ENCODE assay signal across 8 cellular contexts in the genomic region with DNA sequence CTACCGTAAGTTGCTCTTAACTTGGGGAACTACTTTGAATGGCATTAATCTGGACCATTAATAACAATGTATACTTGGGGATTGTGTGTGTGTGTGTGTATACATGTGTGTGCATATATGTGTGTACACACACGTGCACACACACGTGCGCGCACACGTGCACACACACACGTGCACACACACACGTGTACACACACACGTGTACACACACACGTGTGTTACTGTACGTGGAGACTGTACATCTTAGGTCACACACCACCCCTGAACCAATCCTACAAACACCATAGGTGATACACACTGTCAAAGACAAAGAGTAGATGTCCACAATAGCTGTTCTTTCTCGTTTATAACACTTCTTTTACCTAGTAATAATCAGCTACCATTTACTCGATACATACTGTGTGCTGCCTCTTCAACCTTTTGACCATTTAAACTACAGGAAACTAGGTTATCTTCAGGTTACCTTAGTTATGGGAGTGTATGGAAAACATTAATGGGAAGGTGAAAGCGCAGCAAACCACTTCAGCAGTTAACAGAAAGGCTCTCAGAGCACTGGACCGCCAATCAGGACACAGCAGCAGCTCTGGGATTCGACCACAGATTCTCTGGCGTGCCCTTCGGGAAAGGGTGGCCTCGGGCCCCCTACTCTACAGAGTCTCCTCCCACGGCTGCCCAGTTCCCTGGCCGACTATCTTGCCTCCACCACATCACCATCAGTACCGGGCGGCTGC. TPM values are rescaled to one million over a fixed set of nuclear protein-coding genes. Genes with fewer than 3 reads are reported as not detected.
A peak's percentile ranks its signal among the peaks of the same experiment; 100 is the strongest.
DNase-seq lines count a peak whose midpoint lies in the region; ATAC-seq, FAIRE-seq and TF ChIP-seq lines count a peak whose summit lies in the region.

No MANE protein-coding gene starts in this region.

- ATAC-seq in K562 (no peak), lung (ENCODE audit: insufficient read depth, low FRiP score) (no peak), HG02759 (IDR thresholded peaks at IDR 0.05; ENCODE audit: unreplicated experiment) (no peak)

- CTCF ChIA-PET in K562 (lab: Yijun Ruan, JAX; ENCODE audit: low intra/inter-chr PET ratio) = no interaction called here

- no peaks in the 10 kb centered on the region for H3K9me1 ChIP-seq in K562 (ENCODE audit: control insufficient read depth, insufficient read depth, low read length)

- no TSS peak for BruUV-seq in K562 (replicated peaks; lab: Mats Ljungman, UMichigan)

- 0 out of 2 replicates have a peak overlapping the region, but pooled peaks have one; percentile 32 for H3K27ac ChIP-seq in KMS-11
- peak overlapping the region; percentile 74; the same call in 2 of the 3 replicates for H3K27ac ChIP-seq in K562 (ENCODE audit: extremely low read depth, low read depth, low read length)
- H3K27ac ChIP-seq in lung (ENCODE audit: low read depth in 1 of 2, low read length in 1 of 2) = peak overlapping the region; percentile 77 to 93
- H3K27ac ChIP-seq in uterus = peak overlapping the region; percentile 81 to 87

- POLR2A ChIA-PET in K562 (lab: Yijun Ruan, JAX) = interaction anchor here (0.6 to 1.5 kb wide), 6 partner anchors 10 to 146 kb away, joined by 3 to 5 read pairs (median 4); no protein-coding TSS in a partner anchor

- no peak for TF ChIP-seq RAD21 in K562 (CRISPR knock-in tag; conservative IDR thresholded peaks at IDR 0.05 in 1 of 2, IDR thresholded peaks at IDR 0.05 in 1 of 2)

- H3K4me3 ChIP-seq in KMS-11 (IDR thresholded peaks at IDR 0.05; ENCODE audit: insufficient read depth, low read depth, low read length) (no peak overlapping the region), K562 (peak overlapping the region; percentile 92), lung (peak overlapping the region; percentile 82), uterus (peak overlapping the region; percentile 72 to 84)

- intact Hi-C loops in K562 (cut with micrococcal nuclease) = loop anchor here (10.0 kb wide), 1 partner anchor 93 kb away; no protein-coding TSS in a partner anchor
- intact Hi-C loops in uterus (cut with DNase I; ENCODE audit: low total_unique reads) = no loop called here

- FAIRE-seq in K562 (lab: Jason Lieb, UNC) = no peak

- H3K9me3 ChIP-seq in K562 (replicated peaks; ENCODE audit: control insufficient read depth, insufficient read depth, low read depth, low read length) = no peaks in the 10 kb centered on the region; the same call in 1 of the 2 replicates
- no peaks in the 10 kb centered on the region for H3K9me3 ChIP-seq in lung (ENCODE audit: control insufficient read depth in 2 of 2, insufficient read depth in 1 of 2, low read length in 1 of 2)
- no peaks in the 10 kb centered on the region for H3K9me3 ChIP-seq in uterus

- DNase-seq in DMS53 treated with DMSO at 0.1 percent for 48 hours (lab: John Stamatoyannopoulos, UW; ENCODE audit: unreplicated experiment) (peak; percentile 65), K562 (ENCODE audit: extremely low read depth in 1 of 4, low spot score in 3 of 4) (peak in 1 of 4 experiments; percentile 30), lung (ENCODE audit: low spot score) (peak; percentile 39), uterus (no peak), T-helper 9 cell (no peak), NCI-H2107 (lab: John Stamatoyannopoulos, UW) (no peak)

- H3K79me2 ChIP-seq in KMS-11 (ENCODE audit: insufficient read depth, low read depth) (no peaks in the 10 kb centered on the region; the same call in 1 of the 2 replicates), K562 (ENCODE audit: control insufficient read depth, insufficient read depth, low read length) (peaks cover 23% of the 10 kb centered on the region)

- no peak for TF ChIP-seq POLR2A in K562 (conservative IDR thresholded peaks at IDR 0.05)
- TF ChIP-seq POLR2A in uterus (IDR thresholded peaks at IDR 0.05) = no peak

- H3K4me2 ChIP-seq in KMS-11 (peak overlapping the region; percentile 68; the same call in 1 of the 2 replicates), K562 (ENCODE audit: insufficient read depth, low read length) (peak overlapping the region; percentile 96)

- H4K20me1 ChIP-seq in KMS-11 (ENCODE audit: insufficient read depth) = no peaks in the 10 kb centered on the region
- H4K20me1 ChIP-seq in K562 (replicated peaks; ENCODE audit: control insufficient read depth, insufficient read depth, low read length) = 0 out of 2 replicates have a peak, but pooled peaks cover 3% of the 10 kb centered on the region

- in situ Hi-C loops in K562 (cut with MboI) = no loop called here

- TF ChIP-seq CTCF in KMS-11 (conservative IDR thresholded peaks at IDR 0.05; ENCODE audit: low read depth, low read length) (no peak), K562 (IDR thresholded peaks at IDR 0.05 in 2 of 3, conservative IDR thresholded peaks at IDR 0.05 in 1 of 3; ENCODE audit: insufficient read depth in 2 of 3, low read depth in 1 of 3, low read length in 3 of 3) (no peak), lung (IDR thresholded peaks at IDR 0.05; ENCODE audit: control extremely low read depth, extremely low read depth) (no peak), uterus (IDR thresholded peaks at IDR 0.05) (no peak)

- H3K9ac ChIP-seq in KMS-11 (peak overlapping the region; percentile 70; the same call in 1 of the 2 replicates), K562 (ENCODE audit: insufficient read depth in 1 of 2, low read depth in 2 of 2, low read length in 2 of 2) (peak overlapping the region; percentile 86 to 91)

- no peaks in the 10 kb centered on the region for H3K36me3 ChIP-seq in KMS-11 (ENCODE audit: insufficient read depth)
- H3K36me3 ChIP-seq in K562 (ENCODE audit: control insufficient read depth, insufficient read depth, low read length) = peaks cover 20% of the 10 kb centered on the region; the same call in 2 of the 3 replicates
- peaks cover 5 to 6% of the 10 kb centered on the region in 2 donors for H3K36me3 ChIP-seq in lung (ENCODE audit: control insufficient read depth in 2 of 2, insufficient read depth in 2 of 2, low read length in 2 of 2)
- H3K36me3 ChIP-seq in uterus = no peaks in the 10 kb centered on the region

- H3K27me3 ChIP-seq in KMS-11 (ENCODE audit: insufficient read depth, low read depth) (no peaks in the 10 kb centered on the region), K562 (ENCODE audit: control insufficient read depth in 2 of 2, insufficient read depth in 2 of 2, low read length in 2 of 2) (no peaks in the 10 kb centered on the region), lung (ENCODE audit: control insufficient read depth, insufficient read depth) (no peaks in the 10 kb centered on the region), uterus (no peaks in the 10 kb centered on the region)

- WGBS in K562 (ENCODE audit: insufficient coverage, low coverage, missing lambda C conversion rate) = 47% methylated on average over 23 of the region's 23 CpGs
- 52 to 54% methylated on average over 23 of the region's 23 CpGs for WGBS in lung, 2 donors

- TF ChIP-seq EP300 in K562 (IDR thresholded peaks at IDR 0.05; ENCODE audit: low read length) = no peak

- H3K4me1 ChIP-seq in KMS-11 (ENCODE audit: low read depth, poor library complexity, severe bottlenecking) (peaks cover 4% of the 10 kb centered on the region), K562 (replicated peaks in 1 of 2; ENCODE audit: control insufficient read depth in 2 of 2, insufficient read depth in 2 of 2, low read length in 2 of 2) (peaks cover 11 to 22% of the 10 kb centered on the region in 2 experiments; a peak in 4 of 5 replicates), lung (ENCODE audit: control insufficient read depth in 2 of 2, insufficient read depth in 2 of 2, low read length in 2 of 2) (peaks cover 0 to 7% of the 10 kb centered on the region in 2 donors), uterus (peaks cover 0 to 6% of the 10 kb centered on the region in 2 donors)

- H2AFZ ChIP-seq in KMS-11 (ENCODE audit: low read depth) (peak overlapping the region; percentile 89), K562 (ENCODE audit: low read depth, low read length) (peak overlapping the region; percentile 98)

TF ChIP-seq in K562, 482 proteins besides CTCF, POLR2A, EP300 and RAD21 (continues in another document):
- no peak for TF ChIP-seq TARDBP (IDR thresholded peaks at IDR 0.05)
- TF ChIP-seq NFRKB (IDR thresholded peaks at IDR 0.05; ENCODE audit: low read depth) = peak; percentile 20; the same call in 1 of the 2 replicates
- no peak for TF ChIP-seq ZNF584 (CRISPR knock-in tag; IDR thresholded peaks at IDR 0.05; ENCODE audit: low read depth)
- TF ChIP-seq KDM1A (IDR thresholded peaks at IDR 0.05) = peak in 1 of 2 experiments; percentile 100; a peak in 2 of 4 replicates
- peak; percentile 35 for TF ChIP-seq PHF20 (IDR thresholded peaks at IDR 0.05; ENCODE audit: partially characterized antibody)
- no peak for TF ChIP-seq ID3 (CRISPR knock-in tag; IDR thresholded peaks at IDR 0.05)
- no peak for TF ChIP-seq ID3 (tag; IDR thresholded peaks at IDR 0.05)
- no peak for TF ChIP-seq MAZ (CRISPR knock-in tag; conservative IDR thresholded peaks at IDR 0.05 in 1 of 2, IDR thresholded peaks at IDR 0.05 in 1 of 2)
- TF ChIP-seq CSDE1 (IDR thresholded peaks at IDR 0.05) = no peak

RNA-seq across cellular contexts. Expression of gene GCC2, which starts 0.9 kb away (rescaled TPM):
- total RNA-seq in K562 (2011; cell fraction: chromatin; rRNA removed; ENCODE audit: low replicate concordance) = 21.1 and 144 TPM in 2 replicates
- total RNA-seq in K562 (2011; cell fraction: nucleolus; rRNA removed) = 11.8 and 15.8 TPM in 2 replicates
- 42.5 and 74.7 TPM in 2 replicates for total RNA-seq in K562 (2011; cell fraction: nucleoplasm; rRNA removed)
- 11.0 and 15.5 TPM in 2 replicates for total RNA-seq in K562 (2014; rRNA removed)
- 35.7 and 46.1 TPM in 2 replicates for total RNA-seq in K562 (2014; rRNA removed; fragmentation: Illumina TruSeq; extraction: Trizol)
- 20.1 and 24.4 TPM in 2 replicates for total RNA-seq in K562 (2015; rRNA removed; fragmentation: Illumina TruSeq; extraction: Trizol)
- total RNA-seq in K562 (2021) = 23.5 and 26.4 TPM in 2 replicates
- 16.0 and 19.9 TPM in 2 replicates for polyA plus RNA-seq in K562 (2011; rRNA removed)
- 1.7 and 5.0 TPM in 2 replicates for polyA plus RNA-seq in K562 (2011; cell fraction: cytosol; rRNA removed)
- 11.7 and 14.6 TPM in 2 replicates for polyA plus RNA-seq in K562 (2011; cell fraction: nucleus; rRNA removed)
- 14.8 and 22.7 TPM in 2 replicates for polyA plus RNA-seq in K562 (2012)
- polyA plus RNA-seq in K562 (2014; fragmentation: Illumina TruSeq; extraction: Trizol) = 23.6 and 29.5 TPM in 2 replicates
- polyA plus RNA-seq in K562 (2014; fragmentation: Nextera tagmentation; extraction: Ambion mirVana) = 10 to 100 TPM; 11.4 to 19.5 TPM
- polyA plus RNA-seq in K562 (2014; rRNA removed) = 11.7 and 19.3 TPM in 2 replicates
- 31.6 and 46.0 TPM in 2 replicates for polyA minus RNA-seq in K562 (2011; rRNA and poly(A)+ RNA removed)
- polyA minus RNA-seq in K562 (2011; cell fraction: cytosol; rRNA and poly(A)+ RNA removed) = 10.2 and 11.3 TPM in 2 replicates
- polyA minus RNA-seq in K562 (2011; cell fraction: nucleus; rRNA and poly(A)+ RNA removed) = 23.0 and 38.0 TPM in 2 replicates
- 100 to 1,000 TPM in 1 of 2 donors, 10 to 100 TPM in 1; 33.9 to 111 TPM for total RNA-seq in lung
- polyA plus RNA-seq in lung = 10 to 100 TPM; 10.4 to 12.2 TPM
- total RNA-seq in uterus = 10 to 100 TPM; 30.3 to 79.4 (median 57.7) TPM

Comparison
In these comparisons a context has a peak if more than half of its experiments do, and no peak if none do; other contexts are left out.
1. DNase-seq: peak in DMS53 treated with DMSO at 0.1 percent for 48 hours (single experiment) and lung (single experiment); none in uterus (0 of 2), T-helper 9 cell (single experiment) and NCI-H2107 (single experiment).
2. H3K27ac ChIP-seq: peak in every context shown above with its lines; median percentile 85 in lung; 84 in uterus; 74 in K562; 32 in KMS-11.